8 cellular contexts compared by ENCODE assay signal in the genomic region with DNA sequence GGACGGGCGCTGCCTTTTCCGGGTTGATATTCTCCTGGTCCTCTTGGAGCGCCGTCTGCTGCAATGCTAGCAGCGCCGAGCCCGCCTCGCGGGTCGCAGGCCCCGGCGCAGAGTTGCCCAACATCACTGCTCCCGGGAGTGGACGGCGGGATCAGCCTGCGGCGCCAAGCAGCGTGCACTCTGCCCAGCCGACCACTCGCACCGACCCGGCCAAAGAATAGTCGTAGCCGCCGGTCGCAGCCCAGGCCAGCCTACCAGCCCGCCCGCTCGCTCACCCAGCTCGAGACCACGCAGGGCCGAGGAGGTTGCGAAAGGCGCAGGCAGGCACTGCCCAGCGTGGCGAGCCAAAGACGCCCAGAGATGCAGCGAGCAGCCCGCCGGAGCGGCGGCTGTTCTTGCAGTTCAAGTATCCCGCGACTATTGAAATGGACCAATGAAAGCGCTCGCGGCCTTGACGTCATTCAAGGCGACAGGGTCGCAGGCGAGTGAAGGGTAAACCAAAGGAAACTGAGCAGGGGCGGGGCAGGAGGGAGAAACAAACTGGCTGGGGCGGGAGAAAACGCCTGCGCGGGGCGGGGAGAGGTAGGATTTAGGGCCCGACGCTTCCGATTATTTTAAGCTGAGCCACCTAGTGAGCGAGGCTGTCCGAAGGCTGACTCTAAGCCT. TPM values are rescaled to one million over a fixed set of nuclear protein-coding genes. Genes with fewer than 3 reads are reported as not detected.
DNase-seq lines count a peak whose midpoint lies in the region; ATAC-seq and TF ChIP-seq lines count a peak whose summit lies in the region.

A gene (minus strand): TSS at position 379 of the 666 bp plus-strand sequence. CDS start 255 bp downstream, at position 124.

- peak; percentile 87 for ATAC-seq in GM18499 (IDR thresholded peaks at IDR 0.05; ENCODE audit: insufficient read depth, unreplicated experiment)
- peak; percentile 96 for ATAC-seq in HG02943 (IDR thresholded peaks at IDR 0.05; ENCODE audit: low read depth, unreplicated experiment)
- peak; percentile 100 for ATAC-seq in right cardiac atrium

- WGBS in right cardiac atrium = under 1% methylated on average over 63 of the region's 63 CpGs

- DNase-seq in NCI-H187 treated with DMSO at 0.1 percent for 48 hours (lab: John Stamatoyannopoulos, UW) (peak; percentile 60), ascending aorta (ENCODE audit: low spot score in 2 of 2) (peak; percentile 91 to 99), right cardiac atrium (peak; percentile 96 to 98 (median 97)), pulmonary artery endothelial cell (ENCODE audit: low read depth, low spot score) (peak; percentile 80), vagina (ENCODE audit: extremely low spot score in 2 of 2) (peak; percentile 97 to 98)

- no peaks in the 10 kb centered on the region for H3K9me3 ChIP-seq in ascending aorta
- H3K9me3 ChIP-seq in right cardiac atrium (ENCODE audit: control insufficient read depth, low read length) = no peaks in the 10 kb centered on the region
- no peaks in the 10 kb centered on the region for H3K9me3 ChIP-seq in vagina

- peak within 1 kb of the TSS; percentile 68 to 76 for H3K4me3 ChIP-seq in ascending aorta
- H3K4me3 ChIP-seq in right cardiac atrium (ENCODE audit: low read length) = peak within 1 kb of the TSS; percentile 71
- peak within 1 kb of the TSS; percentile 57 to 63 for H3K4me3 ChIP-seq in vagina

- H3K27ac ChIP-seq in ascending aorta (peak within 1 kb of the TSS; percentile 51 to 73), right cardiac atrium (ENCODE audit: low read length) (peak within 1 kb of the TSS; percentile 61), vagina (peak within 1 kb of the TSS; percentile 74)

- H3K27me3 ChIP-seq in ascending aorta (no peaks in the 10 kb centered on the region), right cardiac atrium (ENCODE audit: control insufficient read depth, insufficient read depth) (no peaks in the 10 kb centered on the region), vagina (no peaks in the 10 kb centered on the region)

- H3K36me3 ChIP-seq in ascending aorta (peaks cover 0 to 25% of the 10 kb centered on the region in 2 donors), vagina (peaks cover 0 to 9% of the 10 kb centered on the region in 2 donors)

- intact Hi-C loops in T-helper 2 cell treated with Interferon-gamma antibody and Interleukin-4, amounts not matched to agents 100 ng/mL and 5 ng/mL, for 36 hours (cut with micrococcal nuclease) = loop anchor here (1.0 to 10.0 kb wide), 9 partner anchors 22 to 1571 kb away; a partner anchor contains a TSS
- intact Hi-C loops in ascending aorta (cut with DNase I) = loop anchor here (1.0 to 2.0 kb wide), 2 partner anchors 22 to 47 kb away; a partner anchor contains a TSS
- intact Hi-C loops in right cardiac atrium (cut with DNase I) = no loop called here
- intact Hi-C loops in vagina (cut with DNase I) = no loop called here

- H3K4me1 ChIP-seq in ascending aorta (peaks cover 4 to 6% of the 10 kb centered on the region in 2 donors), right cardiac atrium (ENCODE audit: control insufficient read depth, insufficient read depth, low read length) (no peaks in the 10 kb centered on the region), vagina (peaks cover 9% of the 10 kb centered on the region)

- TF ChIP-seq CTCF in ascending aorta (IDR thresholded peaks at IDR 0.05) (peak in 1 of 3 experiments; percentile 16), vagina (IDR thresholded peaks at IDR 0.05) (no peak)

- TF ChIP-seq POLR2A in vagina (IDR thresholded peaks at IDR 0.05) = no peak

RNA-seq across cellular contexts. Expression of the gene that starts here (rescaled TPM):
- total RNA-seq in T-helper 2 cell treated with Interferon-gamma antibody and Interleukin-4, amounts not matched to agents 100 ng/mL and 5 ng/mL, for 36 hours = 85.0 and 88.3 TPM in 2 replicates
- not detected for total RNA-seq in ascending aorta
- total RNA-seq in right cardiac atrium = 1 to 10 TPM in 2 of 4 donors, under 1 TPM in 2; 0.36 to 1.7 (median 1.1) TPM
- polyA plus RNA-seq in right cardiac atrium = 0.43 TPM
- 56.1 and 110 TPM in 2 replicates for total RNA-seq in pulmonary artery endothelial cell
- 5.4 TPM for total RNA-seq in vagina

Comparison
In these comparisons a context has a peak if more than half of its experiments do, and no peak if none do; other contexts are left out.
1. Peak in every context shown above with its lines: DNase-seq, ATAC-seq, H3K4me3 ChIP-seq and H3K27ac ChIP-seq.
2. Peak in DNase-seq, H3K4me3 ChIP-seq and H3K27ac ChIP-seq in ascending aorta; RNA of the gene not detected or under 1 TPM.
3. intact Hi-C loops: an anchor here in T-helper 2 cell treated with Interferon-gamma antibody and Interleukin-4, amounts not matched to agents 100 ng/mL and 5 ng/mL, for 36 hours (1.0 to 10.0 kb wide) and ascending aorta (1.0 to 2.0 kb wide); none called in right cardiac atrium and vagina.